ENCODE assay signal across 33 cellular contexts in genomic region chr17:32660496-32660895, GRCh38.
"Had no signal": no experiment of that assay in that cellular context is flagged by ENCODE, and none has a peak within 500 bp of the region (broad histone marks: within the 10 kb centered on the region; RNA-seq: fewer than 3 reads in every experiment).

No MANE protein-coding gene starts in this region.

- H3K27ac ChIP-seq: ascending aorta, breast epithelium, PC-9, RWPE1 had no signal

- H3K4me3 ChIP-seq: ascending aorta, breast epithelium, MG63, PC-9 had no signal

- DNase-seq: activated B cell treated with CpG ODN at 0.5 μM for 24 hours; activated CD4-positive, alpha-beta memory T cell treated with anti-CD3 and anti-CD28 coated beads for 36 hours; activated CD4-positive, alpha-beta T cell treated with anti-CD3 and anti-CD28 coated beads for 4 hours; activated CD4-positive, alpha-beta T cell treated with anti-CD3 and anti-CD28 coated beads, Interleukin-2, amount 50 U/mL, for 1 hour; activated CD4-positive, CD25-positive, alpha-beta regulatory T cell treated with anti-CD3 and anti-CD28 coated beads, Interleukin-2, amount 50 U/mL, for 72 hours; activated CD8-positive, alpha-beta memory T cell treated with anti-CD3 and anti-CD28 coated beads, Interleukin-2, amount 50 U/mL, for 4 hours; activated effector memory CD4-positive, alpha-beta T cell treated with anti-CD3 and anti-CD28 coated beads, Interleukin-2, amount 50 U/mL, for 16 hours; activated naive CD4-positive, alpha-beta T cell; activated naive CD4-positive, alpha-beta T cell treated with anti-CD3 and anti-CD28 coated beads, Interleukin-2, amount 50 U/mL, for 16 hours; activated naive CD8-positive, alpha-beta T cell treated with anti-CD3 and anti-CD28 coated beads for 36 hours; activated T-cell treated with anti-CD3 and anti-CD28 coated beads for 4 hours; activated T-cell treated with anti-CD3 and anti-CD28 coated beads, Interleukin-2, amount 50 U/mL, for 48 hours; amniotic stem cell; Kasumi-1; KG1; MG63; NCI-H1048; NCI-H1105 treated with DMSO at 0.1 percent for 48 hours; NCI-H1436; NCI-H1694; NCI-H1930; NCI-H2081 treated with DMSO at 0.1 percent for 48 hours; NCI-H226; NCI-H524 treated with DMSO at 0.1 percent for 48 hours; PC-9; SIG-M5; SW 1271; T-helper 1 cell; T-helper 2 cell; T-helper 9 cell had no signal

- H3K4me2 ChIP-seq: PC-9 had no signal

- H2AFZ ChIP-seq: PC-9 had no signal

- H3K9me3 ChIP-seq: ascending aorta, breast epithelium, MG63 had no signal

- H3K36me3 ChIP-seq: breast epithelium, MG63 had no signal

- H3K4me1 ChIP-seq: breast epithelium had no signal

- H3K27me3 ChIP-seq: ascending aorta, breast epithelium, MG63 had no signal
